ENCODE assay signal across 1 cellular context in the genomic region with DNA sequence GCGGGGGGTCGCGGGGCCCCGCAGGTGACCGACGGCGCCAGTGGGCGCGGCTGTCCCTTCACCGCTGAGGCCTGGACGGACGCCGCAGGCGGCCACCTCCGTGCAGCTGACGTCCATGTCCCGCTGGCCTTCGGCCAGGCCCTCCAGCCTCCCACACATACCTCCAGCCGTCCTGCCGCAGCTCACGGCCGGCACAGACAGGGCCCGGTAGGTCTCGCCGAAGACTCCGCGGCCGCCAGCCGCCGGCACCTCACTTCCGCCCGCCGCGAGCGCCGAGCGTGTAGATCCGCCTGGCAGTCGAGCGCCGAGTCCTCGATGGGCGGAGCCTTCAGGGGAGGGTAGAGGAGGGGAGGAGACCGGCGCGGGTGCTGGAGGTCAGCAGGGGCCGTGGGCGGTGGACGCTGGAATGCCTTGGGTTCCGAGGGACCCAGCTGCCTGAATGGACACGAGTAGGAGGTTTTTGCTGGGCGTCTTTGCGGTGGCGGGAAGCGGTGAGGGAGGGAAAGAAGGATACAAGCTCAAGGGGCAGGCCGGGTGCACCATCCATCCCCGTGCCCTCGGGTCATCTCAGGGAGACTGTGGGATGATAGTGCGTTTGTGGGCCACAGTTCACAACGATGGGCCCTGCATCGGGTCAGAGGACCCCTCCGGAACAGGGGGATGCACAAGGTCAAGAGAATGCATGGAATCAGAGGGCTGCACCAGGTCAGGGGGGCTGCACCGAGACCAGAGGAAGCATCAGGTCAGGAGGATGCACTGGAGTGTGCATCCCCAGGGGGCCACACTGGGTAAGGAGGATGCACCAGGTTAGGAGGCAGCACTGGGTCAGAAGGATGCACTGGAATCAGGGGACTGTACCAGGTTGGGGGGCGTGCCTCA.
A peak's percentile ranks its signal among the peaks of the same experiment; 100 is the strongest.
TF ChIP-seq lines count a peak whose summit lies in the region.

A gene with protein sequence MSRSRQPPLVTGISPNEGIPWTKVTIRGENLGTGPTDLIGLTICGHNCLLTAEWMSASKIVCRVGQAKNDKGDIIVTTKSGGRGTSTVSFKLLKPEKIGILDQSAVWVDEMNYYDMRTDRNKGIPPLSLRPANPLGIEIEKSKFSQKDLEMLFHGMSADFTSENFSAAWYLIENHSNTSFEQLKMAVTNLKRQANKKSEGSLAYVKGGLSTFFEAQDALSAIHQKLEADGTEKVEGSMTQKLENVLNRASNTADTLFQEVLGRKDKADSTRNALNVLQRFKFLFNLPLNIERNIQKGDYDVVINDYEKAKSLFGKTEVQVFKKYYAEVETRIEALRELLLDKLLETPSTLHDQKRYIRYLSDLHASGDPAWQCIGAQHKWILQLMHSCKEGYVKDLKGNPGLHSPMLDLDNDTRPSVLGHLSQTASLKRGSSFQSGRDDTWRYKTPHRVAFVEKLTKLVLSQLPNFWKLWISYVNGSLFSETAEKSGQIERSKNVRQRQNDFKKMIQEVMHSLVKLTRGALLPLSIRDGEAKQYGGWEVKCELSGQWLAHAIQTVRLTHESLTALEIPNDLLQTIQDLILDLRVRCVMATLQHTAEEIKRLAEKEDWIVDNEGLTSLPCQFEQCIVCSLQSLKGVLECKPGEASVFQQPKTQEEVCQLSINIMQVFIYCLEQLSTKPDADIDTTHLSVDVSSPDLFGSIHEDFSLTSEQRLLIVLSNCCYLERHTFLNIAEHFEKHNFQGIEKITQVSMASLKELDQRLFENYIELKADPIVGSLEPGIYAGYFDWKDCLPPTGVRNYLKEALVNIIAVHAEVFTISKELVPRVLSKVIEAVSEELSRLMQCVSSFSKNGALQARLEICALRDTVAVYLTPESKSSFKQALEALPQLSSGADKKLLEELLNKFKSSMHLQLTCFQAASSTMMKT (minus strand): TSS at position 282 of the 879 bp plus-strand sequence. CDS start 55,321 bp downstream, outside the sequence.

TF ChIP-seq in HepG2, 621 proteins besides CTCF, POLR2A, EP300 and RAD21 (continued from another document and continues in another):
- TF ChIP-seq, protein P1, sequence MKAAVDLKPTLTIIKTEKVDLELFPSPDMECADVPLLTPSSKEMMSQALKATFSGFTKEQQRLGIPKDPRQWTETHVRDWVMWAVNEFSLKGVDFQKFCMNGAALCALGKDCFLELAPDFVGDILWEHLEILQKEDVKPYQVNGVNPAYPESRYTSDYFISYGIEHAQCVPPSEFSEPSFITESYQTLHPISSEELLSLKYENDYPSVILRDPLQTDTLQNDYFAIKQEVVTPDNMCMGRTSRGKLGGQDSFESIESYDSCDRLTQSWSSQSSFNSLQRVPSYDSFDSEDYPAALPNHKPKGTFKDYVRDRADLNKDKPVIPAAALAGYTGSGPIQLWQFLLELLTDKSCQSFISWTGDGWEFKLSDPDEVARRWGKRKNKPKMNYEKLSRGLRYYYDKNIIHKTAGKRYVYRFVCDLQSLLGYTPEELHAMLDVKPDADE (CRISPR knock-in tag; IDR thresholded peaks at IDR 0.05): peak; percentile 96; the same call in 1 of the 2 replicates
- TF ChIP-seq BORCS8-MEF2B (CRISPR knock-in tag; IDR thresholded peaks at IDR 0.05): peak; percentile 89; the same call in 1 of the 2 replicates
- TF ChIP-seq TEAD3 (CRISPR knock-in tag; optimal IDR thresholded peaks at IDR 0.05; ENCODE audit: borderline replicate concordance): peak; percentile 87
- TF ChIP-seq HDAC1 (CRISPR knock-in tag; IDR thresholded peaks at IDR 0.05): peak; percentile 99
- no peak for TF ChIP-seq ZNF496 (CRISPR knock-in tag; IDR thresholded peaks at IDR 0.05; ENCODE audit: insufficient replicate concordance)
- TF ChIP-seq MAZ (IDR thresholded peaks at IDR 0.05; ENCODE audit: borderline replicate concordance, low read depth, low read length): peak; percentile 99
- TF ChIP-seq MAZ (CRISPR knock-in tag; IDR thresholded peaks at IDR 0.05; ENCODE audit: low read depth): peak; percentile 99
- peak; percentile 99 for TF ChIP-seq ZFX (CRISPR knock-in tag; IDR thresholded peaks at IDR 0.05; ENCODE audit: low read depth)
- peak; percentile 38; the same call in 1 of the 2 replicates for TF ChIP-seq ZNF143 (CRISPR knock-in tag; IDR thresholded peaks at IDR 0.05)
- TF ChIP-seq SP140L (CRISPR knock-in tag; IDR thresholded peaks at IDR 0.05; ENCODE audit: borderline replicate concordance): no peak
- peak; percentile 25; the same call in 1 of the 2 replicates for TF ChIP-seq RAD51 (IDR thresholded peaks at IDR 0.05; ENCODE audit: borderline replicate concordance)
- TF ChIP-seq, protein P2, sequence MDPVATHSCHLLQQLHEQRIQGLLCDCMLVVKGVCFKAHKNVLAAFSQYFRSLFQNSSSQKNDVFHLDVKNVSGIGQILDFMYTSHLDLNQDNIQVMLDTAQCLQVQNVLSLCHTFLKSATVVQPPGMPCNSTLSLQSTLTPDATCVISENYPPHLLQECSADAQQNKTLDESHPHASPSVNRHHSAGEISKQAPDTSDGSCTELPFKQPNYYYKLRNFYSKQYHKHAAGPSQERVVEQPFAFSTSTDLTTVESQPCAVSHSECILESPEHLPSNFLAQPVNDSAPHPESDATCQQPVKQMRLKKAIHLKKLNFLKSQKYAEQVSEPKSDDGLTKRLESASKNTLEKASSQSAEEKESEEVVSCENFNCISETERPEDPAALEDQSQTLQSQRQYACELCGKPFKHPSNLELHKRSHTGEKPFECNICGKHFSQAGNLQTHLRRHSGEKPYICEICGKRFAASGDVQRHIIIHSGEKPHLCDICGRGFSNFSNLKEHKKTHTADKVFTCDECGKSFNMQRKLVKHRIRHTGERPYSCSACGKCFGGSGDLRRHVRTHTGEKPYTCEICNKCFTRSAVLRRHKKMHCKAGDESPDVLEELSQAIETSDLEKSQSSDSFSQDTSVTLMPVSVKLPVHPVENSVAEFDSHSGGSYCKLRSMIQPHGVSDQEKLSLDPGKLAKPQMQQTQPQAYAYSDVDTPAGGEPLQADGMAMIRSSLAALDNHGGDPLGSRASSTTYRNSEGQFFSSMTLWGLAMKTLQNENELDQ (CRISPR knock-in tag; IDR thresholded peaks at IDR 0.05; ENCODE audit: borderline replicate concordance): peak; percentile 94
- no peak for TF ChIP-seq PAX8 (CRISPR knock-in tag; IDR thresholded peaks at IDR 0.05; ENCODE audit: borderline replicate concordance)
- TF ChIP-seq, protein P3, sequence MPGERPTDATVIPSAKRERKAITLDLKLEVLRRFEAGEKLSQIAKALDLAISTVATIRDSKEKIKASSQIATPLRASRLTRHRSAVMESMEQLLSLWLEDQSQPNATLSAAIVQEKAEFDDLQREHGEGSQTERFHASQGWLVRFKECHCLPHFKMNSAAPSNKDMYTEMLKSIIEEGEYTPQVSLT (CRISPR knock-in tag; IDR thresholded peaks at IDR 0.05; ENCODE audit: borderline replicate concordance, low read depth): no peak
- peak; percentile 83 for TF ChIP-seq ZNF564 (CRISPR knock-in tag; IDR thresholded peaks at IDR 0.05)
- TF ChIP-seq ZNF644 (CRISPR knock-in tag; IDR thresholded peaks at IDR 0.05; ENCODE audit: low read depth): peak; percentile 34; the same call in 1 of the 2 replicates
- TF ChIP-seq, protein P4, sequence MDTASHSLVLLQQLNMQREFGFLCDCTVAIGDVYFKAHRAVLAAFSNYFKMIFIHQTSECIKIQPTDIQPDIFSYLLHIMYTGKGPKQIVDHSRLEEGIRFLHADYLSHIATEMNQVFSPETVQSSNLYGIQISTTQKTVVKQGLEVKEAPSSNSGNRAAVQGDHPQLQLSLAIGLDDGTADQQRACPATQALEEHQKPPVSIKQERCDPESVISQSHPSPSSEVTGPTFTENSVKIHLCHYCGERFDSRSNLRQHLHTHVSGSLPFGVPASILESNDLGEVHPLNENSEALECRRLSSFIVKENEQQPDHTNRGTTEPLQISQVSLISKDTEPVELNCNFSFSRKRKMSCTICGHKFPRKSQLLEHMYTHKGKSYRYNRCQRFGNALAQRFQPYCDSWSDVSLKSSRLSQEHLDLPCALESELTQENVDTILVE (CRISPR knock-in tag; IDR thresholded peaks at IDR 0.05): peak; percentile 95
- TF ChIP-seq ZNF34 (CRISPR knock-in tag; IDR thresholded peaks at IDR 0.05; ENCODE audit: borderline replicate concordance): 0 out of 2 replicates have a peak, but pooled peaks have one; percentile 76
- peak; percentile 85 for TF ChIP-seq TAF1 (CRISPR knock-in tag; IDR thresholded peaks at IDR 0.05)
- no peak for TF ChIP-seq ZNF10 (CRISPR knock-in tag; IDR thresholded peaks at IDR 0.05; ENCODE audit: borderline replicate concordance, low read depth)
- no peak for TF ChIP-seq NFIC (IDR thresholded peaks at IDR 0.05; ENCODE audit: low read length)
- TF ChIP-seq KLF12 (CRISPR knock-in tag; IDR thresholded peaks at IDR 0.05; ENCODE audit: borderline replicate concordance): peak; percentile 97; the same call in 1 of the 2 replicates
- peak; percentile 51; the same call in 1 of the 2 replicates for TF ChIP-seq PPARG (CRISPR knock-in tag; conservative IDR thresholded peaks at IDR 0.05)
- TF ChIP-seq GTF2F1 (IDR thresholded peaks at IDR 0.05; ENCODE audit: low read length): no peak
- peak; percentile 75 for TF ChIP-seq FOXO1 (CRISPR knock-in tag; IDR thresholded peaks at IDR 0.05)
- TF ChIP-seq HDAC6 (IDR thresholded peaks at IDR 0.05; ENCODE audit: low read depth, low read length): no peak
- no peak for TF ChIP-seq KDM6A (CRISPR knock-in tag; IDR thresholded peaks at IDR 0.05; ENCODE audit: low read depth)
- TF ChIP-seq, protein P5, sequence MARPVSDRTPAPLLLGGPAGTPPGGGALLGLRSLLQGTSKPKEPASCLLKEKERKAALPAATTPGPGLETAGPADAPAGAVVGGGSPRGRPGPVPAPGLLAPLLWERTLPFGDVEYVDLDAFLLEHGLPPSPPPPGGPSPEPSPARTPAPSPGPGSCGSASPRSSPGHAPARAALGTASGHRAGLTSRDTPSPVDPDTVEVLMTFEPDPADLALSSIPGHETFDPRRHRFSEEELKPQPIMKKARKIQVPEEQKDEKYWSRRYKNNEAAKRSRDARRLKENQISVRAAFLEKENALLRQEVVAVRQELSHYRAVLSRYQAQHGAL (CRISPR knock-in tag; IDR thresholded peaks at IDR 0.05; ENCODE audit: not compliant biosample characterization): peak; percentile 69
- TF ChIP-seq ZC3H13 (CRISPR knock-in tag; IDR thresholded peaks at IDR 0.05): peak; percentile 91; the same call in 1 of the 2 replicates
- TF ChIP-seq YEATS2 (CRISPR knock-in tag; IDR thresholded peaks at IDR 0.05; ENCODE audit: borderline replicate concordance): peak; percentile 95
- TF ChIP-seq NAIF1 (CRISPR knock-in tag; IDR thresholded peaks at IDR 0.05; ENCODE audit: borderline replicate concordance): 0 out of 2 replicates have a peak, but pooled peaks have one; percentile 56
- no peak for TF ChIP-seq NCOR1 (IDR thresholded peaks at IDR 0.05; ENCODE audit: borderline replicate concordance, low read length)
- TF ChIP-seq, protein P6, sequence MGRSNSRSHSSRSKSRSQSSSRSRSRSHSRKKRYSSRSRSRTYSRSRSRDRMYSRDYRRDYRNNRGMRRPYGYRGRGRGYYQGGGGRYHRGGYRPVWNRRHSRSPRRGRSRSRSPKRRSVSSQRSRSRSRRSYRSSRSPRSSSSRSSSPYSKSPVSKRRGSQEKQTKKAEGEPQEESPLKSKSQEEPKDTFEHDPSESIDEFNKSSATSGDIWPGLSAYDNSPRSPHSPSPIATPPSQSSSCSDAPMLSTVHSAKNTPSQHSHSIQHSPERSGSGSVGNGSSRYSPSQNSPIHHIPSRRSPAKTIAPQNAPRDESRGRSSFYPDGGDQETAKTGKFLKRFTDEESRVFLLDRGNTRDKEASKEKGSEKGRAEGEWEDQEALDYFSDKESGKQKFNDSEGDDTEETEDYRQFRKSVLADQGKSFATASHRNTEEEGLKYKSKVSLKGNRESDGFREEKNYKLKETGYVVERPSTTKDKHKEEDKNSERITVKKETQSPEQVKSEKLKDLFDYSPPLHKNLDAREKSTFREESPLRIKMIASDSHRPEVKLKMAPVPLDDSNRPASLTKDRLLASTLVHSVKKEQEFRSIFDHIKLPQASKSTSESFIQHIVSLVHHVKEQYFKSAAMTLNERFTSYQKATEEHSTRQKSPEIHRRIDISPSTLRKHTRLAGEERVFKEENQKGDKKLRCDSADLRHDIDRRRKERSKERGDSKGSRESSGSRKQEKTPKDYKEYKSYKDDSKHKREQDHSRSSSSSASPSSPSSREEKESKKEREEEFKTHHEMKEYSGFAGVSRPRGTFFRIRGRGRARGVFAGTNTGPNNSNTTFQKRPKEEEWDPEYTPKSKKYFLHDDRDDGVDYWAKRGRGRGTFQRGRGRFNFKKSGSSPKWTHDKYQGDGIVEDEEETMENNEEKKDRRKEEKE (IDR thresholded peaks at IDR 0.05): no peak
- TF ChIP-seq, protein P7, sequence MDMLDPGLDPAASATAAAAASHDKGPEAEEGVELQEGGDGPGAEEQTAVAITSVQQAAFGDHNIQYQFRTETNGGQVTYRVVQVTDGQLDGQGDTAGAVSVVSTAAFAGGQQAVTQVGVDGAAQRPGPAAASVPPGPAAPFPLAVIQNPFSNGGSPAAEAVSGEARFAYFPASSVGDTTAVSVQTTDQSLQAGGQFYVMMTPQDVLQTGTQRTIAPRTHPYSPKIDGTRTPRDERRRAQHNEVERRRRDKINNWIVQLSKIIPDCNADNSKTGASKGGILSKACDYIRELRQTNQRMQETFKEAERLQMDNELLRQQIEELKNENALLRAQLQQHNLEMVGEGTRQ (IDR thresholded peaks at IDR 0.05; ENCODE audit: low read depth, low read length): no peak
- TF ChIP-seq, protein P7 (CRISPR knock-in tag; IDR thresholded peaks at IDR 0.05; ENCODE audit: borderline replicate concordance): no peak; the same call in 1 of the 2 replicates
- TF ChIP-seq, protein P8, sequence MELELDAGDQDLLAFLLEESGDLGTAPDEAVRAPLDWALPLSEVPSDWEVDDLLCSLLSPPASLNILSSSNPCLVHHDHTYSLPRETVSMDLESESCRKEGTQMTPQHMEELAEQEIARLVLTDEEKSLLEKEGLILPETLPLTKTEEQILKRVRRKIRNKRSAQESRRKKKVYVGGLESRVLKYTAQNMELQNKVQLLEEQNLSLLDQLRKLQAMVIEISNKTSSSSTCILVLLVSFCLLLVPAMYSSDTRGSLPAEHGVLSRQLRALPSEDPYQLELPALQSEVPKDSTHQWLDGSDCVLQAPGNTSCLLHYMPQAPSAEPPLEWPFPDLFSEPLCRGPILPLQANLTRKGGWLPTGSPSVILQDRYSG (CRISPR knock-in tag; IDR thresholded peaks at IDR 0.05): no peak
- TF ChIP-seq, protein P9, sequence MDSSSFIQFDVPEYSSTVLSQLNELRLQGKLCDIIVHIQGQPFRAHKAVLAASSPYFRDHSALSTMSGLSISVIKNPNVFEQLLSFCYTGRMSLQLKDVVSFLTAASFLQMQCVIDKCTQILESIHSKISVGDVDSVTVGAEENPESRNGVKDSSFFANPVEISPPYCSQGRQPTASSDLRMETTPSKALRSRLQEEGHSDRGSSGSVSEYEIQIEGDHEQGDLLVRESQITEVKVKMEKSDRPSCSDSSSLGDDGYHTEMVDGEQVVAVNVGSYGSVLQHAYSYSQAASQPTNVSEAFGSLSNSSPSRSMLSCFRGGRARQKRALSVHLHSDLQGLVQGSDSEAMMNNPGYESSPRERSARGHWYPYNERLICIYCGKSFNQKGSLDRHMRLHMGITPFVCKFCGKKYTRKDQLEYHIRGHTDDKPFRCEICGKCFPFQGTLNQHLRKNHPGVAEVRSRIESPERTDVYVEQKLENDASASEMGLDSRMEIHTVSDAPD (CRISPR knock-in tag; IDR thresholded peaks at IDR 0.05): peak; percentile 22; the same call in 1 of the 2 replicates
- TF ChIP-seq, protein P10, sequence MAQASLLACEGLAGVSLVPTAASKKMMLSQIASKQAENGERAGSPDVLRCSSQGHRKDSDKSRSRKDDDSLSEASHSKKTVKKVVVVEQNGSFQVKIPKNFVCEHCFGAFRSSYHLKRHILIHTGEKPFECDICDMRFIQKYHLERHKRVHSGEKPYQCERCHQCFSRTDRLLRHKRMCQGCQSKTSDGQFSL (CRISPR knock-in tag; IDR thresholded peaks at IDR 0.05): peak; percentile 81
